ENCODE assay signal across 1 cellular context in genomic region chr4:1351854-1352633, GRCh38.
TF ChIP-seq lines count a peak whose summit lies in the region.

No MANE protein-coding gene starts in this region.

TF ChIP-seq in WTC11, 78 proteins besides CTCF, POLR2A, EP300 and RAD21 (continued from another document):
- TF ChIP-seq GABPB1 (CRISPR knock-in tag; IDR thresholded peaks at IDR 0.05), result 0 out of 2 replicates have a peak, but pooled peaks have one; percentile 25
- TF ChIP-seq ZBTB43 (CRISPR knock-in tag; IDR thresholded peaks at IDR 0.05), result no peak
